In the genomic region with DNA sequence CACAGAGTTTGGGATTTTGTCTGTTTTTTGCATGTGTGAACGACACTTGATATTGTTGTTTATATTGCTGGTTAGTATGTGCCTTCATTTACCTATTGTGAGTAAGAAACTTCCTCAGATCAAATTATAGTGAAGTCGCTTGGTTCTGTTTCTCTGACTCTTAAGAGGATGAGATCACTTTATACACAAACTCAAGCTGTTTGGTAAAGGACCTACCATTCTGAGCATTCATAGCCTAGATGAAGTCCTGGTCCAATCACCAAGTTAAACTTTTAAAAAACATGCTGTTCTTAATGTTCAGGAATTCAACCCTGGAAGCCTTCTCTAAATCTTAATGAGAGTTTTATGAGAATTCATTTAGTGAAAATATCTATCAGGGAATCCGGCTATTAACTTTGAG, we compare ENCODE assay signal across 1 cellular context. TPM values are rescaled to one million over a fixed set of nuclear protein-coding genes. Genes with fewer than 3 reads are reported as not detected.
"Had no signal": no experiment of that assay in that cellular context is flagged by ENCODE, and none has a peak within 500 bp of the region (broad histone marks: within the 10 kb centered on the region; RNA-seq: fewer than 3 reads in every experiment).

No MANE protein-coding gene starts in this region.

RNA-seq across cellular contexts. Expression of gene GOLGA6L10, which starts 15.3 kb away (rescaled TPM):
- total RNA-seq: HT-29 had no signal
